ENCODE assay signal across 15 cellular contexts in genomic region chrX:121802881-121803412, GRCh38.
"Had no signal": no experiment of that assay in that cellular context is flagged by ENCODE, and none has a peak within 500 bp of the region (broad histone marks: within the 10 kb centered on the region; RNA-seq: fewer than 3 reads in every experiment).

No MANE protein-coding gene starts in this region.

- ATAC-seq: activated T-helper 17 cell treated with anti-CD3 and anti-CD28 coated beads, Interleukin-2, amount 50 U/mL, for 72 hours; effector memory CD8-positive, alpha-beta T cell; foreskin keratinocyte; left ventricle myocardium superior; natural killer cell treated with Interleukin-12 subunit alpha and Interleukin-12 subunit beta and Interleukin-15 and Interleukin-18, amount 100 ng/mL, for 72 hours; upper lobe of right lung had no signal

- H3K9me3 ChIP-seq: ascending aorta, testis, upper lobe of right lung had no signal

- H3K4me3 ChIP-seq: ascending aorta, stomach, testis, upper lobe of right lung had no signal

- H3K27me3 ChIP-seq: ascending aorta, foreskin keratinocyte, stomach, testis, upper lobe of right lung had no signal

- H3K27ac ChIP-seq: ascending aorta, foreskin keratinocyte, stomach, testis, upper lobe of right lung had no signal

- H3K4me1 ChIP-seq: ascending aorta, foreskin keratinocyte, stomach, testis, upper lobe of right lung had no signal

- DNase-seq: activated CD4-positive, alpha-beta T cell treated with anti-CD3 and anti-CD28 coated beads, Interleukin-2, amount 50 U/mL, for 48 hours; activated naive CD4-positive, alpha-beta T cell treated with Interleukin-2 at 50 U/mL for 16 hours; effector memory CD8-positive, alpha-beta T cell; kidney glomerular epithelial cell; left ventricle myocardium superior; retina; stimulated activated CD4-positive, alpha-beta T cell treated with anti-CD3 and anti-CD28 coated beads, Interleukin-12 subunit alpha, Interleukin-12 subunit beta, amount 100 ng/mL, for 4 hours; stimulated activated CD4-positive, alpha-beta T cell treated with anti-CD3 and anti-CD28 coated beads, Interleukin-2, amount 100 ng/mL, for 24 hours; stomach; testis; upper lobe of right lung had no signal

- H3K36me3 ChIP-seq: ascending aorta, stomach, upper lobe of right lung had no signal
